24 cellular contexts compared by ENCODE assay signal in the genomic region with DNA sequence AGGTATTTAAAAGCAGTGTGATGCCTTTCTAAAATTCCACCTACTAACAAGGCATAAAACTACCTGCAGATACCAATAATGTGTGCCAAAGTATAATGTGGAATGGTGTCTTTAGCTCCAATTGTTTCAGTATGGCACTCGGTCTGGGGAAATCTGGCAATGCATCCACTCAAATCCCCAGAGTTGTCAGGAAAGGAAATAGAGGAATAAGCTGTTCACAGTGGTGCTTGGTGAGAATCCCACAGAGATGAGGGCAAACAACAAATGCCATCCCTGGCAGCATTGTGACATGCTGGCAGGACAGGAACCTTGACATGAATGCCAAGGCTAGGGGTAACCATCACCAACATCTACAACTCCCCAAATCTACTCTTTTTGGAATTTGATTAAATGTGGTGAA.
A peak's percentile ranks its signal among the peaks of the same experiment; 100 is the strongest.
DNase-seq lines count a peak whose midpoint lies in the region; ATAC-seq, FAIRE-seq and TF ChIP-seq lines count a peak whose summit lies in the region.
"Had no signal": no experiment of that assay in that cellular context is flagged by ENCODE, and none has a peak within 500 bp of the region (broad histone marks: within the 10 kb centered on the region; RNA-seq: fewer than 3 reads in every experiment).

No MANE protein-coding gene starts in this region.

- H3K4me3 Mint-ChIP-seq in neural progenitor cell: no peak overlapping the region
- H3K4me3 Mint-ChIP-seq: CD14-positive monocyte; CD4-positive, alpha-beta memory T cell; CD4-positive, CD25-positive, alpha-beta regulatory T cell; CD8-positive, alpha-beta memory T cell had no signal

- no peak for FAIRE-seq in frontal cortex (lab: Jason Lieb, UNC)
- FAIRE-seq: A204.1, GM12878, GM12892, GM18507 had no signal

- H3K4me2 ChIP-seq in DND-41 (ENCODE audit: insufficient read depth, low read length): no peak overlapping the region
- peak overlapping the region; percentile 8 for H3K4me2 ChIP-seq in neural progenitor cell
- H3K4me2 ChIP-seq: BLaER1 had no signal

- peaks cover 15% of the 10 kb centered on the region for H3F3A ChIP-seq in neural progenitor cell (ENCODE audit: low read depth)

- no peak for DNase-seq in DND-41
- peak; percentile 99 for DNase-seq in G401 (ENCODE audit: low spot score)
- DNase-seq in cerebellar nuclear complex (lab: John Stamatoyannopoulos, UW): peak; percentile 90 to 99
- no peak for DNase-seq in neural progenitor cell (ENCODE audit: low spot score)
- no peak for DNase-seq in NCI-H1436 (lab: John Stamatoyannopoulos, UW)
- DNase-seq in activated CD4-positive, alpha-beta T cell treated with anti-CD3 and anti-CD28 coated beads, Interleukin-2, amount 50 U/mL, for 48 hours: no peak
- DNase-seq in frontal cortex (ENCODE audit: low spot score in 2 of 2): no peak
- DNase-seq: 8988T; ACHN; BE2C; CD4-positive, alpha-beta memory T cell; CD4-positive, CD25-positive, alpha-beta regulatory T cell; CD8-positive, alpha-beta memory T cell; COR-L47; DMS 273 treated with DMSO at 0.1 percent for 48 hours; DMS153; DMS79; GDM1 had no signal

- H3K4me3 ChIP-seq in DND-41 (ENCODE audit: low read depth in 1 of 2, low read length in 2 of 2): no peak overlapping the region
- H3K4me3 ChIP-seq in neural progenitor cell: no peak overlapping the region
- H3K4me3 ChIP-seq: BLaER1, GM12878 had no signal

- ATAC-seq in DND-41 (ENCODE audit: insufficient read depth, low read depth): no peak

- H2AFZ ChIP-seq in DND-41 (ENCODE audit: low read depth, low read length): no peak overlapping the region
- H2AFZ ChIP-seq in neural progenitor cell (replicated peaks): no peak overlapping the region

- H3K4me1 ChIP-seq in DND-41 (ENCODE audit: insufficient read depth, low read length) (peaks cover 77% of the 10 kb centered on the region), neural progenitor cell (peaks cover 14% of the 10 kb centered on the region)
- H3K4me1 ChIP-seq: BE2C, BLaER1 had no signal

- H3K9me3 ChIP-seq in DND-41 (ENCODE audit: insufficient read depth, low read length, severe bottlenecking) (no peaks in the 10 kb centered on the region), neural progenitor cell (ENCODE audit: low read depth) (no peaks in the 10 kb centered on the region)
- H3K9me3 ChIP-seq: BE2C, BLaER1 had no signal

- TF ChIP-seq CTCF in DND-41 (IDR thresholded peaks at IDR 0.05; ENCODE audit: borderline replicate concordance, extremely low read depth, low read length, poor library complexity, severe bottlenecking) (no peak), neural progenitor cell (IDR thresholded peaks at IDR 0.05) (no peak)

- no peaks in the 10 kb centered on the region for H3K79me2 ChIP-seq in DND-41 (ENCODE audit: insufficient read depth, low read length)
- H3K79me2 ChIP-seq in neural progenitor cell (ENCODE audit: low read depth): no peaks in the 10 kb centered on the region

- in situ Hi-C loops in G401 (cut with HindIII; ENCODE audit: low sequenced_read_pairs): no loop called here

- no peaks in the 10 kb centered on the region for H3K27me3 ChIP-seq in DND-41 (ENCODE audit: insufficient read depth, low read length, poor library complexity)
- no peaks in the 10 kb centered on the region for H3K27me3 ChIP-seq in neural progenitor cell
- H3K27me3 ChIP-seq: BE2C, BLaER1 had no signal

- no peaks in the 10 kb centered on the region for H3K9me3 Mint-ChIP-seq in neural progenitor cell
- H3K9me3 Mint-ChIP-seq: CD14-positive monocyte; CD8-positive, alpha-beta memory T cell had no signal

- peak overlapping the region; percentile 44 for H3K27ac ChIP-seq in DND-41 (ENCODE audit: low read length)
- H3K27ac ChIP-seq in neural progenitor cell: no peak overlapping the region
- H3K27ac ChIP-seq: BLaER1 had no signal

- peaks cover 4% of the 10 kb centered on the region for H3K27me3 Mint-ChIP-seq in neural progenitor cell (ENCODE audit: insufficient read depth, low read depth)
- H3K27me3 Mint-ChIP-seq: CD4-positive, CD25-positive, alpha-beta regulatory T cell had no signal

- H4K20me1 ChIP-seq in DND-41 (ENCODE audit: insufficient read depth, low read length) (no peaks in the 10 kb centered on the region), neural progenitor cell (ENCODE audit: low read depth) (no peaks in the 10 kb centered on the region)
- H4K20me1 ChIP-seq: BLaER1 had no signal

- H3K4me1 Mint-ChIP-seq in neural progenitor cell: peaks cover 18% of the 10 kb centered on the region
- H3K4me1 Mint-ChIP-seq: CD14-positive monocyte; CD4-positive, alpha-beta memory T cell; CD4-positive, CD25-positive, alpha-beta regulatory T cell; CD8-positive, alpha-beta memory T cell had no signal

- no peak overlapping the region for H3K27ac Mint-ChIP-seq in neural progenitor cell
- H3K27ac Mint-ChIP-seq: CD14-positive monocyte; CD4-positive, alpha-beta memory T cell; CD4-positive, CD25-positive, alpha-beta regulatory T cell; CD8-positive, alpha-beta memory T cell had no signal

- H3K36me3 ChIP-seq in DND-41 (ENCODE audit: insufficient read depth, low read length) (no peaks in the 10 kb centered on the region), neural progenitor cell (no peaks in the 10 kb centered on the region)
- H3K36me3 ChIP-seq: BE2C, BLaER1 had no signal

- no peak overlapping the region for H3K9ac ChIP-seq in DND-41 (ENCODE audit: low read depth, low read length)
- no peak overlapping the region for H3K9ac ChIP-seq in neural progenitor cell
- H3K9ac ChIP-seq: BLaER1 had no signal

- no peaks in the 10 kb centered on the region for H3K36me3 Mint-ChIP-seq in neural progenitor cell
- H3K36me3 Mint-ChIP-seq: CD14-positive monocyte; CD4-positive, alpha-beta memory T cell; CD4-positive, CD25-positive, alpha-beta regulatory T cell; CD8-positive, alpha-beta memory T cell had no signal

Comparison
In these comparisons a context has a peak if more than half of its experiments do, and no peak if none do; other contexts are left out.
1. DNase-seq: peak in G401 (single experiment) and cerebellar nuclear complex (2 of 2); none in DND-41 (single experiment), neural progenitor cell (single experiment), NCI-H1436 (single experiment), activated CD4-positive, alpha-beta T cell treated with anti-CD3 and anti-CD28 coated beads, Interleukin-2, amount 50 U/mL, for 48 hours (0 of 2) and frontal cortex (0 of 2).